17 cellular contexts compared by ENCODE assay signal in the genomic region with DNA sequence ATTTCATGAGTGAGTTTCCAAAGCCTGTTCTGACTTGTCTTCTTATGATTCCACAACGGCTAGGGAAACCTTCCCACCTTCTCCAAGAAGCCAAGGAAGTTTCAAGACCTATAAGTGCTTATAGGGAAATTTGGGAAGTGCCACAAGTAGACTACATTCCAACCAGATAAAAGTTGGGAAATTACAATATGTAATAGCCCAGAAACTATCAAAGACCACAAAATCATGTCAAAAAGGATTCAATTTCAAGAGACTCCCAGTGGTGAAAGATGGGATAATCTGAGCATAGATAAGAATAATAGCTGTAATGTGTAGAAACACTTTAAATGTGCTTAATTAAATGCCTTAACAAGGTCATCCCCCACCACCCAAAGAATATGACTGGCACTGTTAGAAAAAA.
A peak's percentile ranks its signal among the peaks of the same experiment; 100 is the strongest.
DNase-seq lines count a peak whose midpoint lies in the region; ATAC-seq, FAIRE-seq and TF ChIP-seq lines count a peak whose summit lies in the region.
"Had no signal": no experiment of that assay in that cellular context is flagged by ENCODE, and none has a peak within 500 bp of the region (broad histone marks: within the 10 kb centered on the region; RNA-seq: fewer than 3 reads in every experiment).

No MANE protein-coding gene starts in this region.

- H3K36me3 ChIP-seq in liver (ENCODE audit: control insufficient read depth in 4 of 4, insufficient read depth in 3 of 4, low read depth in 1 of 4, low read length in 3 of 4) (no peaks in the 10 kb centered on the region), HepG2 (replicated peaks in 1 of 2; ENCODE audit: control insufficient read depth in 1 of 2, insufficient read depth in 2 of 2, low read length in 2 of 2) (no peaks in the 10 kb centered on the region), RWPE2 (ENCODE audit: low read depth) (no peaks in the 10 kb centered on the region), lower lobe of right lung (no peaks in the 10 kb centered on the region), ascending aorta (no peaks in the 10 kb centered on the region)
- H3K36me3 ChIP-seq: gastrocnemius medialis had no signal

- TF ChIP-seq CTCF in liver (IDR thresholded peaks at IDR 0.05; ENCODE audit: low read depth, low read length, missing input control), result peak; percentile 2
- no peak for TF ChIP-seq CTCF in HepG2 (CRISPR knock-in tag; IDR thresholded peaks at IDR 0.05)
- peak; percentile 28 for TF ChIP-seq CTCF in RWPE2 (IDR thresholded peaks at IDR 0.05; ENCODE audit: poor library complexity, severe bottlenecking)
- TF ChIP-seq CTCF in fibroblast of pulmonary artery (IDR thresholded peaks at IDR 0.05; ENCODE audit: low read length, missing control alignments), result peak; percentile 24
- TF ChIP-seq CTCF in lower lobe of right lung (IDR thresholded peaks at IDR 0.05), result no peak
- TF ChIP-seq CTCF in ascending aorta (IDR thresholded peaks at IDR 0.05), result no peak

- no peak overlapping the region for H2AFZ ChIP-seq in HepG2 (ENCODE audit: low read length)

- H3K27me3 ChIP-seq in liver (ENCODE audit: control insufficient read depth in 4 of 4, insufficient read depth in 4 of 4, low read length in 3 of 4) (no peaks in the 10 kb centered on the region), HepG2 (ENCODE audit: control insufficient read depth in 1 of 2, insufficient read depth in 2 of 2, low read length in 2 of 2) (no peaks in the 10 kb centered on the region), RWPE2 (ENCODE audit: insufficient read depth, poor library complexity, severe bottlenecking) (no peaks in the 10 kb centered on the region), lower lobe of right lung (ENCODE audit: low read depth) (no peaks in the 10 kb centered on the region), ascending aorta (no peaks in the 10 kb centered on the region)
- H3K27me3 ChIP-seq: gastrocnemius medialis had no signal

- WGBS in liver, result 96% methylated on average over 1 of the region's 1 CpG
- 6% methylated on average over 1 of the region's 1 CpG for WGBS in HepG2 (ENCODE audit: low lambda C conversion rate)

- in situ Hi-C loops in HepG2 (cut with HindIII; ENCODE audit: extremely low pct_ligation_motif_present, low pct_unique_long_range_greater_than_20kb), result no loop called here

- no TSS peak for BruUV-seq in HepG2 (replicated peaks; lab: Mats Ljungman, UMichigan)

- DNase-seq in HepG2 (ENCODE audit: low spot score), result no peak
- DNase-seq in RWPE2 (ENCODE audit: low spot score), result no peak
- DNase-seq in fibroblast of pulmonary artery (ENCODE audit: low read depth), result peak; percentile 39
- no peak for DNase-seq in kidney tubule cell (ENCODE audit: low spot score)
- no peak for DNase-seq in lower lobe of right lung
- DNase-seq in ascending aorta (ENCODE audit: low spot score in 2 of 2), result no peak
- DNase-seq in NOMO-1 treated with dmso at 0.1 percent for 144 hours (lab: John Stamatoyannopoulos, UW; ENCODE audit: unreplicated experiment), result no peak
- DNase-seq: activated CD4-positive, alpha-beta T cell treated with anti-CD3 and anti-CD28 coated beads, Interleukin-2, amount 50 U/mL, for 1 hour; activated naive CD4-positive, alpha-beta T cell; gastrocnemius medialis; KBM-7; left cardiac atrium; NCI-H1092 treated with DMSO at 0.1 percent for 48 hours; nephron progenitor cell; SHP77; T-helper 17 cell had no signal

- H3K4me3 ChIP-seq in liver (ENCODE audit: low read depth in 1 of 3, low read length in 3 of 3) (no peak overlapping the region), HepG2 (replicated peaks in 1 of 3; ENCODE audit: insufficient read depth in 1 of 3, low read depth in 2 of 3, low read length in 3 of 3) (no peak overlapping the region), RWPE2 (ENCODE audit: severe bottlenecking) (no peak overlapping the region), fibroblast of pulmonary artery (replicated peaks; ENCODE audit: low read depth, low read length) (no peak overlapping the region), lower lobe of right lung (no peak overlapping the region), ascending aorta (no peak overlapping the region)
- H3K4me3 ChIP-seq: gastrocnemius medialis had no signal

- H3K27ac ChIP-seq in liver (ENCODE audit: low read depth in 1 of 2, low read length in 2 of 2), result no peak overlapping the region
- no peak overlapping the region for H3K27ac ChIP-seq in HepG2 (ENCODE audit: extremely low read length, insufficient read depth, low read length)
- H3K27ac ChIP-seq in RWPE2 (ENCODE audit: poor library complexity, severe bottlenecking), result no peak overlapping the region
- no peak overlapping the region for H3K27ac ChIP-seq in lower lobe of right lung
- H3K27ac ChIP-seq in ascending aorta, result no peak overlapping the region
- H3K27ac ChIP-seq: gastrocnemius medialis had no signal

- TF ChIP-seq EP300 in HepG2 (IDR thresholded peaks at IDR 0.05; ENCODE audit: low read depth in 2 of 2, low read length in 2 of 2) (no peak), HepG2 (CRISPR knock-in tag; IDR thresholded peaks at IDR 0.05; ENCODE audit: borderline replicate concordance) (no peak)

- CTCF ChIA-PET in HepG2 (lab: Yijun Ruan, JAX; ENCODE audit: low intra/inter-chr PET ratio, low total read pairs), result no interaction called here

- TF ChIP-seq RAD21 in liver (IDR thresholded peaks at IDR 0.05) (no peak), HepG2 (CRISPR knock-in tag; IDR thresholded peaks at IDR 0.05) (no peak)

- H3K4me2 ChIP-seq in HepG2 (ENCODE audit: low read depth, low read length), result no peak overlapping the region

- TF ChIP-seq POLR2A in HepG2 (IDR thresholded peaks at IDR 0.05; ENCODE audit: insufficient read depth in 1 of 2, low read depth in 2 of 2, low read length in 2 of 2), result no peak

- intact Hi-C loops in HepG2 (cut with micrococcal nuclease; ENCODE audit: unreplicated experiment), result no loop called here
- intact Hi-C loops in lower lobe of right lung (cut with DNase I), result no loop called here
- intact Hi-C loops in ascending aorta (cut with DNase I), result no loop called here

- H3K4me1 ChIP-seq in liver (ENCODE audit: control insufficient read depth in 4 of 4, insufficient read depth in 4 of 4, low read length in 3 of 4), result no peaks in the 10 kb centered on the region
- H3K4me1 ChIP-seq in HepG2 (ENCODE audit: insufficient read depth, low read length), result no peaks in the 10 kb centered on the region
- peaks cover 26% of the 10 kb centered on the region for H3K4me1 ChIP-seq in RWPE2 (ENCODE audit: insufficient read depth, poor library complexity, severe bottlenecking)
- no peaks in the 10 kb centered on the region for H3K4me1 ChIP-seq in lower lobe of right lung
- H3K4me1 ChIP-seq in ascending aorta, result no peaks in the 10 kb centered on the region

- no peak for FAIRE-seq in HepG2 (lab: Jason Lieb, UNC)

- H3K79me2 ChIP-seq in HepG2 (ENCODE audit: insufficient read depth, low read length), result no peaks in the 10 kb centered on the region

- H3K9me3 ChIP-seq in liver (ENCODE audit: control insufficient read depth in 4 of 4, low read length in 3 of 4) (no peaks in the 10 kb centered on the region), HepG2 (ENCODE audit: low read length) (no peaks in the 10 kb centered on the region), RWPE2 (ENCODE audit: severe bottlenecking) (no peaks in the 10 kb centered on the region), lower lobe of right lung (no peaks in the 10 kb centered on the region), ascending aorta (no peaks in the 10 kb centered on the region)
- H3K9me3 ChIP-seq: gastrocnemius medialis had no signal

- POLR2A ChIA-PET in HepG2 (lab: Yijun Ruan, JAX), result no interaction called here

- H4K20me1 ChIP-seq in HepG2 (ENCODE audit: insufficient read depth, low read length), result no peaks in the 10 kb centered on the region

- H3K9ac ChIP-seq in liver (ENCODE audit: low read depth in 1 of 2, low read length in 2 of 2) (no peak overlapping the region), HepG2 (ENCODE audit: insufficient read depth, low read depth, low read length) (no peak overlapping the region)

- no peak for ATAC-seq in HepG2
- no peak for ATAC-seq in RWPE2 (ENCODE audit: low read depth)
- ATAC-seq in lower lobe of right lung, result no peak
- ATAC-seq: gastrocnemius medialis, left cardiac atrium, T-helper 17 cell had no signal

TF ChIP-seq in liver, 16 proteins besides CTCF, POLR2A, EP300 and RAD21 (continues in another document):
- no peak for TF ChIP-seq NR2F2 (IDR thresholded peaks at IDR 0.05)

TF ChIP-seq in HepG2, 621 proteins besides CTCF, POLR2A, EP300 and RAD21:
- TF ChIP-seq SP1 (IDR thresholded peaks at IDR 0.05) (no peak), SP1 (CRISPR knock-in tag; IDR thresholded peaks at IDR 0.05) (no peak)
TF ChIP-seq in HepG2: peak in this region for 0.

Comparison
In these comparisons a context has a peak if more than half of its experiments do, and no peak if none do; other contexts are left out.
1. CTCF ChIP-seq: peak in liver (single experiment), RWPE2 (single experiment) and fibroblast of pulmonary artery (single experiment); none in HepG2 (single experiment), lower lobe of right lung (single experiment) and ascending aorta (0 of 3).